ENCODE assay signal across 18 cellular contexts in the genomic region with DNA sequence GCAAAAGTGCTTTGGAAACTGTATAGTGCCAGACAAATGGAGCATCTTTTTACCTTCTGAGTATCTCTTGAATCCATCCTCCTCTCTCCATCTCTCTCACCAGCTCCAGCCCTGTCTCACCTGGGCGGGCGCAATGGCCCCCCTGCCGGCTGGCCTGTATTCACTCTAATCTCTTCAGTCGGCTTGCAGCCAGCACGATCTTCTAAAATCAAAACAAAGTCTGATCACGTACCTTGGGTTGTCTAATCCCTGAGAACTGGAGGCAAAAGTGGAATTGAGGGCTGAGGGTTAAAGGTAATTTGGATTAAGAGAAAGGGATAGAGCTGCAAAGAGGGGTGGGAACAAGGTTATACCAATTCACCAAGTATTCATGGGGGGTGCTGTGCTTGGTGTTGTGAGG. TPM values are rescaled to one million over a fixed set of nuclear protein-coding genes. Genes with fewer than 3 reads are reported as not detected.
"Had no signal": no experiment of that assay in that cellular context is flagged by ENCODE, and none has a peak within 500 bp of the region (broad histone marks: within the 10 kb centered on the region; RNA-seq: fewer than 3 reads in every experiment).

No MANE protein-coding gene starts in this region.

- H3K4me3 ChIP-seq: breast epithelium, psoas muscle, upper lobe of left lung had no signal

- H3K4me1 ChIP-seq: breast epithelium, psoas muscle, upper lobe of left lung had no signal

- H3K27me3 ChIP-seq: breast epithelium, upper lobe of left lung had no signal

- H3K27ac ChIP-seq: breast epithelium, epithelial cell of prostate, psoas muscle, upper lobe of left lung had no signal

- H3K4me3 Mint-ChIP-seq: activated CD4-positive, alpha-beta T cell treated with anti-CD3 and anti-CD28 coated beads, Interleukin-2, amount 10 ng/mL, durations not matched to agents 7 days and 5 days; activated naive CD4-positive, alpha-beta T cell treated with anti-CD3 and anti-CD28 coated beads for 36 hours; activated naive CD8-positive, alpha-beta T cell treated with anti-CD3 and anti-CD28 coated beads, Interleukin-2, amount 50 U/mL, for 24 hours; dendritic cell treated with granulocyte-macrophage colony-stimulating factor and Interleukin-4, amounts not matched to agents 40 ng/mL and 50 ng/mL, for 4 days; effector memory CD8-positive, alpha-beta T cell; mesothelial cell of epicardium; stimulated activated naive CD8-positive, alpha-beta T cell treated with anti-CD3 and anti-CD28 coated beads, Interleukin-15, amount 100 ng/mL, for 72 hours had no signal

- H3K9me3 Mint-ChIP-seq: activated CD4-positive, alpha-beta T cell treated with anti-CD3 and anti-CD28 coated beads, Interleukin-2, amount 10 ng/mL, durations not matched to agents 7 days and 5 days; activated naive CD4-positive, alpha-beta T cell treated with anti-CD3 and anti-CD28 coated beads for 36 hours; activated naive CD8-positive, alpha-beta T cell treated with anti-CD3 and anti-CD28 coated beads, Interleukin-2, amount 50 U/mL, for 24 hours; activated T-helper 2 cell treated with anti-CD3 and anti-CD28 coated beads, Interferon-gamma antibody, Interleukin-2, Interleukin-4, amounts not matched to agents 10 μg/mL and 5 μg/mL and 100 μg/mL, durations not matched to agents 14 hours and 24 hours and 36 hours; dendritic cell treated with granulocyte-macrophage colony-stimulating factor and Interleukin-4, amounts not matched to agents 40 ng/mL and 50 ng/mL, for 4 days; effector memory CD8-positive, alpha-beta T cell; mesothelial cell of epicardium; stimulated activated naive CD8-positive, alpha-beta T cell treated with anti-CD3 and anti-CD28 coated beads, Interleukin-15, amount 100 ng/mL, for 72 hours had no signal

- ATAC-seq: activated naive CD8-positive, alpha-beta T cell treated with anti-CD3 and anti-CD28 coated beads, Interleukin-2, amount 50 U/mL, for 24 hours; effector memory CD8-positive, alpha-beta T cell; psoas muscle; sciatic nerve; stimulated activated naive CD8-positive, alpha-beta T cell treated with anti-CD3 and anti-CD28 coated beads, Interleukin-15, amount 100 ng/mL, for 72 hours had no signal

- H3K4me1 Mint-ChIP-seq: activated naive CD8-positive, alpha-beta T cell treated with anti-CD3 and anti-CD28 coated beads, Interleukin-2, amount 50 U/mL, for 24 hours had no signal

- DNase-seq: activated CD4-positive, alpha-beta T cell treated with anti-CD3 and anti-CD28 coated beads, Interleukin-2, amount 10 ng/mL, durations not matched to agents 7 days and 5 days; activated naive CD4-positive, alpha-beta T cell treated with anti-CD3 and anti-CD28 coated beads for 36 hours; activated naive CD8-positive, alpha-beta T cell treated with anti-CD3 and anti-CD28 coated beads, Interleukin-2, amount 50 U/mL, for 24 hours; aorta; cerebellar nuclear complex; effector memory CD8-positive, alpha-beta T cell; foreskin melanocyte; psoas muscle; stimulated activated naive CD8-positive, alpha-beta T cell treated with anti-CD3 and anti-CD28 coated beads, Interleukin-15, amount 100 ng/mL, for 72 hours had no signal

- H3K36me3 ChIP-seq: breast epithelium, upper lobe of left lung had no signal

- H3K27ac Mint-ChIP-seq: activated CD4-positive, alpha-beta T cell treated with anti-CD3 and anti-CD28 coated beads, Interleukin-2, amount 10 ng/mL, durations not matched to agents 7 days and 5 days; activated naive CD4-positive, alpha-beta T cell treated with anti-CD3 and anti-CD28 coated beads for 36 hours; activated naive CD8-positive, alpha-beta T cell treated with anti-CD3 and anti-CD28 coated beads, Interleukin-2, amount 50 U/mL, for 24 hours; activated T-helper 2 cell treated with anti-CD3 and anti-CD28 coated beads, Interferon-gamma antibody, Interleukin-2, Interleukin-4, amounts not matched to agents 10 μg/mL and 5 μg/mL and 100 μg/mL, durations not matched to agents 14 hours and 24 hours and 36 hours; dendritic cell treated with granulocyte-macrophage colony-stimulating factor and Interleukin-4, amounts not matched to agents 40 ng/mL and 50 ng/mL, for 4 days; effector memory CD8-positive, alpha-beta T cell; mesothelial cell of epicardium; stimulated activated naive CD8-positive, alpha-beta T cell treated with anti-CD3 and anti-CD28 coated beads, Interleukin-15, amount 100 ng/mL, for 72 hours had no signal

- H3K9me3 ChIP-seq: breast epithelium, psoas muscle, upper lobe of left lung had no signal

- H3K36me3 Mint-ChIP-seq: mesothelial cell of epicardium had no signal

RNA-seq across cellular contexts. Expression of gene LRRN2, which starts 46.0 kb away (rescaled TPM):
- total RNA-seq: activated CD4-positive, alpha-beta T cell treated with anti-CD3 and anti-CD28 coated beads, Interleukin-2, amount 10 ng/mL, durations not matched to agents 7 days and 5 days; activated naive CD4-positive, alpha-beta T cell treated with anti-CD3 and anti-CD28 coated beads for 36 hours; activated T-helper 2 cell treated with anti-CD3 and anti-CD28 coated beads, Interferon-gamma antibody, Interleukin-2, Interleukin-4, amounts not matched to agents 10 μg/mL and 5 μg/mL and 100 μg/mL, durations not matched to agents 14 hours and 24 hours and 36 hours; fibroblast of lung; osteocyte had no signal
- polyA plus RNA-seq: aorta, fibroblast of lung had no signal
